22 cellular contexts compared by ENCODE assay signal in the genomic region with DNA sequence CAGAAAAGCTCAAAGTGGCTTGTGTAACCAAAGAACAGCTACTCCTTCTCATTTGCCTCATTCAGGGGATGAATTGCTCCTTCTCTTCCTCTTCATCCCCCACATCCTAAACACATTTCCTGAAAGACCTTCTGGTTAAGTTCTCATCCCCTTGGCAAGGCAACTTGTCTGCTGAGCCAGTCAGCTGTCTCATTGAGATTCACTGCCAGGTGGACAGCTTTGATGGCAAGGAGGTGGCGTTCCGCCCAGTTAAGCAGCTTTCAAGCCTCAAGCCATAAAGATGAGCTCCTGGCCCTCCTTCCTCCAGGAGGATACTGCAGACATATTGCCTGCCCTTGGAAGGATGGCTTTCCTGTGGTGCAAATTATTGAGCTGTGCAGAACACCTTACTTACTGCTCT.
DNase-seq lines count a peak whose midpoint lies in the region; ATAC-seq and TF ChIP-seq lines count a peak whose summit lies in the region.
"Had no signal": no experiment of that assay in that cellular context is flagged by ENCODE, and none has a peak within 500 bp of the region (broad histone marks: within the 10 kb centered on the region; RNA-seq: fewer than 3 reads in every experiment).

No MANE protein-coding gene starts in this region.

- no peaks in the 10 kb centered on the region for H3K9me3 ChIP-seq in thyroid gland
- H3K9me3 ChIP-seq: spleen had no signal

- H3K9me2 ChIP-seq in GM23338 (ENCODE audit: insufficient read depth), result no peaks in the 10 kb centered on the region

- WGBS in thyroid gland, 2 donors, result 78% methylated on average over 2 of the region's 2 CpGs

- no peak for TF ChIP-seq POLR2A in thyroid gland (IDR thresholded peaks at IDR 0.05)

- H3K4me3 ChIP-seq in GM23338, result no peak overlapping the region
- H3K4me3 ChIP-seq in thyroid gland (replicated peaks in 1 of 3), result no peak overlapping the region
- H3K4me3 ChIP-seq: heart left ventricle, SK-N-MC, spleen had no signal

- H3K36me3 Mint-ChIP-seq in GM23338 (ENCODE audit: low read depth), result no peaks in the 10 kb centered on the region
- H3K36me3 Mint-ChIP-seq: immature natural killer cell, natural killer cell had no signal

- ATAC-seq in GM23338 (no peak), HG03159 (IDR thresholded peaks at IDR 0.05; ENCODE audit: unreplicated experiment) (no peak)
- ATAC-seq: activated naive CD8-positive, alpha-beta T cell treated with anti-CD3 and anti-CD28 coated beads, Interleukin-2, amount 50 U/mL, for 24 hours; natural killer cell had no signal

- H3K4me2 ChIP-seq in GM23338, result no peak overlapping the region

- 0 out of 2 replicates have a peak overlapping the region, but pooled peaks have one; percentile 47 for H2AFZ ChIP-seq in GM23338

- H3K79me2 ChIP-seq in GM23338 (replicated peaks; ENCODE audit: insufficient read depth), result no peaks in the 10 kb centered on the region

- H3K27ac Mint-ChIP-seq in GM23338, result no peak overlapping the region
- H3K27ac Mint-ChIP-seq: activated naive CD8-positive, alpha-beta T cell treated with anti-CD3 and anti-CD28 coated beads, Interleukin-2, amount 50 U/mL, for 24 hours; immature natural killer cell; natural killer cell had no signal

- H3K9me3 Mint-ChIP-seq in GM23338, result no peaks in the 10 kb centered on the region

- no peaks in the 10 kb centered on the region for H3K4me1 Mint-ChIP-seq in GM23338
- H3K4me1 Mint-ChIP-seq: activated naive CD8-positive, alpha-beta T cell treated with anti-CD3 and anti-CD28 coated beads, Interleukin-2, amount 50 U/mL, for 24 hours; immature natural killer cell; natural killer cell had no signal

- H3K27ac ChIP-seq in GM23338 (ENCODE audit: low read depth) (no peak overlapping the region), thyroid gland (no peak overlapping the region)
- H3K27ac ChIP-seq: SK-N-MC, spleen had no signal

- no peaks in the 10 kb centered on the region for H4K20me1 ChIP-seq in GM23338 (replicated peaks; ENCODE audit: insufficient read depth)

- intact Hi-C loops in thyroid gland (cut with DNase I), result no loop called here

- peaks cover 2% of the 10 kb centered on the region for H3K27me3 Mint-ChIP-seq in GM23338 (ENCODE audit: insufficient read depth, low read depth, poor library complexity)
- H3K27me3 Mint-ChIP-seq: activated naive CD8-positive, alpha-beta T cell treated with anti-CD3 and anti-CD28 coated beads, Interleukin-2, amount 50 U/mL, for 24 hours had no signal

- H3K36me3 ChIP-seq in GM23338 (ENCODE audit: insufficient read depth) (no peaks in the 10 kb centered on the region), thyroid gland (no peaks in the 10 kb centered on the region)
- H3K36me3 ChIP-seq: heart left ventricle, spleen had no signal

- H3K27me3 ChIP-seq in GM23338 (ENCODE audit: insufficient read depth) (no peaks in the 10 kb centered on the region), thyroid gland (no peaks in the 10 kb centered on the region)
- H3K27me3 ChIP-seq: heart left ventricle, spleen had no signal

- TF ChIP-seq CTCF in GM23338 (conservative IDR thresholded peaks at IDR 0.05; ENCODE audit: low read depth in 2 of 2), result no peak
- no peak for TF ChIP-seq CTCF in thyroid gland (IDR thresholded peaks at IDR 0.05)

- DNase-seq in GM23338 (ENCODE audit: low spot score) (no peak), NCI-H2196 (lab: John Stamatoyannopoulos, UW; ENCODE audit: unreplicated experiment) (peak; percentile 87), cerebellar cortex (ENCODE audit: low spot score) (peak; percentile 98), pons (ENCODE audit: low spot score) (peak; percentile 72), thyroid gland (no peak), dedifferentiated amniotic fluid mesenchymal stem cell (ENCODE audit: extremely low spot score) (no peak), OCI-M1 (lab: John Stamatoyannopoulos, UW) (no peak)
- DNase-seq: activated naive CD8-positive, alpha-beta T cell treated with anti-CD3 and anti-CD28 coated beads, Interleukin-2, amount 50 U/mL, for 24 hours; AML-193; Calu3; effector memory CD4-positive, alpha-beta T cell; GF-D8; heart left ventricle; immature natural killer cell; KBM-7; mesenchymal stem cell; natural killer cell; NCI-H1436; NCI-H748 treated with DMSO at 0.1 percent for 48 hours; spleen had no signal

- H3K4me3 Mint-ChIP-seq in GM23338, result no peak overlapping the region
- H3K4me3 Mint-ChIP-seq: activated naive CD8-positive, alpha-beta T cell treated with anti-CD3 and anti-CD28 coated beads, Interleukin-2, amount 50 U/mL, for 24 hours; immature natural killer cell; natural killer cell had no signal

- no peaks in the 10 kb centered on the region for H3F3A ChIP-seq in GM23338 (replicated peaks; ENCODE audit: low read depth)

- no peaks in the 10 kb centered on the region for H3K4me1 ChIP-seq in GM23338 (ENCODE audit: insufficient read depth)
- no peaks in the 10 kb centered on the region for H3K4me1 ChIP-seq in thyroid gland
- H3K4me1 ChIP-seq: spleen had no signal

TF ChIP-seq in GM23338, 12 proteins besides CTCF, POLR2A, EP300 and RAD21 (continues in another document):
- TF ChIP-seq REST (IDR thresholded peaks at IDR 0.05; ENCODE audit: unreplicated experiment) (no peak), EZH2 (IDR thresholded peaks at IDR 0.05; ENCODE audit: low read depth, unreplicated experiment) (no peak), NANOG (IDR thresholded peaks at IDR 0.05; ENCODE audit: borderline replicate concordance) (no peak), STAT1 (IDR thresholded peaks at IDR 0.05; ENCODE audit: unreplicated experiment) (no peak), CREB1 (CRISPR knock-in tag; IDR thresholded peaks at IDR 0.05; ENCODE audit: low read depth) (no peak)

Comparison
In these comparisons a context has a peak if more than half of its experiments do, and no peak if none do; other contexts are left out.
1. DNase-seq: peak in NCI-H2196 (single experiment), cerebellar cortex (single experiment) and pons (single experiment); none in GM23338 (single experiment), thyroid gland (0 of 2), dedifferentiated amniotic fluid mesenchymal stem cell (single experiment) and OCI-M1 (single experiment).